ENCODE assay signal across 8 cellular contexts in genomic region chr1:71049951-71050598, GRCh38. TPM values are rescaled to one million over a fixed set of nuclear protein-coding genes. Genes with fewer than 3 reads are reported as not detected.
DNase-seq lines count a peak whose midpoint lies in the region; ATAC-seq and TF ChIP-seq lines count a peak whose summit lies in the region.

No MANE protein-coding gene starts in this region.

- in situ Hi-C loops in GM13976 (cut with MboI; ENCODE audit: low sequenced_read_pairs, unreplicated experiment) = loop anchor here (25.0 kb wide), 2 partner anchors 363 to 913 kb away; no protein-coding TSS in a partner anchor

- intact Hi-C loops in posterior vena cava (cut with DNase I) = loop anchor here (5.0 to 10.0 kb wide), 3 partner anchors 363 to 523 kb away; no protein-coding TSS in a partner anchor

- peak; percentile 48 for TF ChIP-seq CTCF in GM13976 (IDR thresholded peaks at IDR 0.05; ENCODE audit: borderline replicate concordance, control extremely low read depth, extremely low read depth, insufficient read depth, missing control alignments)
- peak; percentile 79 for TF ChIP-seq CTCF in epithelial cell of esophagus (IDR thresholded peaks at IDR 0.05; ENCODE audit: insufficient read depth, low read depth, low read length, missing control alignments)

- DNase-seq in AG08395 (ENCODE audit: low spot score) (peak; percentile 71), GM13976 (ENCODE audit: low spot score) (peak; percentile 71), NCI-H1048 (lab: John Stamatoyannopoulos, UW) (peak; percentile 21), SHP77 (lab: John Stamatoyannopoulos, UW) (peak; percentile 27 to 53), epithelial cell of esophagus (ENCODE audit: low read depth) (peak; percentile 77), mucosa of gallbladder (ENCODE audit: low spot score) (peak; percentile 34), posterior vena cava (ENCODE audit: low spot score) (no peak)

- H3K4me3 ChIP-seq in epithelial cell of esophagus (ENCODE audit: low read length) = no peak overlapping the region

- peak; percentile 47 for ATAC-seq in HG02759 (IDR thresholded peaks at IDR 0.05; ENCODE audit: unreplicated experiment)

RNA-seq across cellular contexts. Expression of gene PTGER3, which starts 2.5 kb away (rescaled TPM):
- total RNA-seq in mucosa of gallbladder (28.4 TPM), posterior vena cava (10 to 100 TPM; 15.6 to 23.1 TPM)

RNA-seq across cellular contexts. Expression of gene ZRANB2, which starts 30.8 kb away (rescaled TPM):
- total RNA-seq in mucosa of gallbladder = 65.4 TPM
- 10 to 100 TPM; 79.2 to 81.3 TPM for total RNA-seq in posterior vena cava
